Comparison of ENCODE assay signal across 8 cellular contexts in the genomic region with DNA sequence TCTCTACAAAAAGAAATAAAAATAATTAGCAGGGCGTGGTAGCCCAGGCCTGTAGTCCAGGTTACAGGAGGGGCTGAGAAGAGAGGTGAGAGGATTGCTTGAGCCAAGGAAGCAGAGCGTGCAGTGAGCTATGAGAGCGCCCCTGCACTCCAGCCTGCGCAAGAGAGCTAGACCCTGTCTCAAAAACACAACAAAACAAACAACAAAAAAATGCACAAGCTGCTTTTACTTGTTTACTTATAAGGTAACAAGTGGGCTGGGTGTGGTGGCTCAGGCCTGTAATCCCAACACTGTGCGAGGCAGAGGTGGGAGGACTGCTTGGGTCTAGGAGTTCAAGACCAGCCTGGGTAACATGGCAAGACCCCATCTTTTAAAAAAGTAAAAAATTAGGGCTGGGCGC. TPM values are rescaled to one million over a fixed set of nuclear protein-coding genes. Genes with fewer than 3 reads are reported as not detected.
DNase-seq lines count a peak whose midpoint lies in the region; ATAC-seq and TF ChIP-seq lines count a peak whose summit lies in the region.

No MANE protein-coding gene starts in this region.

- POLR2A ChIA-PET in RWPE1 (lab: Yijun Ruan, JAX; ENCODE audit: low non-redundant PET) = no interaction called here

- no peak overlapping the region for H3K4me3 ChIP-seq in skeletal muscle satellite cell (ENCODE audit: low read length)

- no peaks in the 10 kb centered on the region for H3K9me3 ChIP-seq in skeletal muscle satellite cell (replicated peaks; ENCODE audit: low read length)

- no peak for TF ChIP-seq CTCF in RWPE1 (conservative IDR thresholded peaks at IDR 0.05; ENCODE audit: low read depth)

- H3K27ac ChIP-seq in RWPE1 (peak overlapping the region; percentile 88), epithelial cell of prostate (peak overlapping the region; percentile 70)

- ATAC-seq in GM18505 (IDR thresholded peaks at IDR 0.05; ENCODE audit: unreplicated experiment) (no peak), GM18870 (IDR thresholded peaks at IDR 0.05; ENCODE audit: unreplicated experiment) (no peak), GM19035 (IDR thresholded peaks at IDR 0.05; ENCODE audit: unreplicated experiment) (no peak)

- DNase-seq in RWPE1 (ENCODE audit: low spot score) = no peak
- no peak for DNase-seq in epithelial cell of prostate (ENCODE audit: low read depth, low spot score)
- DNase-seq in NCI-H774 (lab: John Stamatoyannopoulos, UW) = no peak
- no peak for DNase-seq in pons (ENCODE audit: low spot score)

- no peak overlapping the region for H3K9ac ChIP-seq in skeletal muscle satellite cell (ENCODE audit: low read depth, low read length)

- peak overlapping the region; percentile 6 for H3K4me2 ChIP-seq in skeletal muscle satellite cell (ENCODE audit: low read length)

- H3K36me3 ChIP-seq in skeletal muscle satellite cell (ENCODE audit: insufficient read depth, low read length) = no peaks in the 10 kb centered on the region

- H3K4me1 ChIP-seq in skeletal muscle satellite cell (ENCODE audit: control insufficient read depth, insufficient read depth, low read length) = peaks cover 3% of the 10 kb centered on the region

- TF ChIP-seq POLR2A in GM18505 (IDR thresholded peaks at IDR 0.05; ENCODE audit: borderline replicate concordance, extremely low read depth, insufficient read depth, insufficient read length) = peak; percentile 44

- no peaks in the 10 kb centered on the region for H3K27me3 ChIP-seq in skeletal muscle satellite cell (ENCODE audit: control insufficient read depth, insufficient read depth, low read length)

- CTCF ChIA-PET in RWPE1 (lab: Yijun Ruan, JAX) = interaction anchor here (0.5 to 0.6 kb wide), 2 partner anchors 529 to 1228 kb away, joined by 3 read pairs; no protein-coding TSS in a partner anchor

RNA-seq across cellular contexts. Expression of a gene that starts 1.7 kb away (rescaled TPM):
- 7.6 and 8.9 TPM in 2 replicates for total RNA-seq in skeletal muscle satellite cell (2012; rRNA removed)
